ENCODE assay signal across 32 cellular contexts in the genomic region with DNA sequence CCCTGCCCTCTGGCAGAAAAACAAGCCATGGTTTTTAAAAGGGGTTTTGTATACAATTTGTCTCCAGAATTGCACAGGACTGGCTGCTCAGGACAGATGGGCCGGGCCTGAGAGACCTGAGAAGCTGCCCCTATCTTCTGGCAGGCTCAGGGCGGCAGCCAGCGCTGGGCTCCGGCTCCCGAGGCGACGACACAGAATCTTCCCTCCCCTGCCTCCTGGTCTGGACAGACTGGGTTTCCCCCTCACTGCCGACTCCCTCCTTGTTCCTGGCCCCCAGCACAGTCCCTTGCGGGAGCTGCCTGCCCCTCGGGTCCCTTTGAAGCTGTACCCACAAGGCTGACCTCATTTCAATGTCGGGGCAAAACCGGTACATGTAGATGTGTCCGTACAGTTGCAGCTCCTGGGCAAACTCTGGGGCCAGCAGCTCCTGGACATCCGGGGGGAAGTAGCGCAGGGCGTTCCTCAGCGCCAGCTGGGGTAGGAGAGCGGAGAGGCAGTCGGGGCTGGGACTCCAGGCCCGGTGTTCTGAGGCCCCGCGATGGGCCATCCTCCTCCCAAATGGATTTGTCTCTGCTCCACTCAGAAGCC. TPM values are rescaled to one million over a fixed set of nuclear protein-coding genes. Genes with fewer than 3 reads are reported as not detected.
DNase-seq lines count a peak whose midpoint lies in the region; ATAC-seq and TF ChIP-seq lines count a peak whose summit lies in the region.
"Had no signal": no experiment of that assay in that cellular context is flagged by ENCODE, and none has a peak within 500 bp of the region (broad histone marks: within the 10 kb centered on the region; RNA-seq: fewer than 3 reads in every experiment).

No MANE protein-coding gene starts in this region.

- no peak for TF ChIP-seq CTCF in natural killer cell (IDR thresholded peaks at IDR 0.05)
- no peak for TF ChIP-seq CTCF in hepatocyte (IDR thresholded peaks at IDR 0.05; ENCODE audit: poor library complexity)
- no peak for TF ChIP-seq CTCF in GM13976 (IDR thresholded peaks at IDR 0.05; ENCODE audit: borderline replicate concordance, control extremely low read depth, extremely low read depth, insufficient read depth, missing control alignments)

- H3K9me3 Mint-ChIP-seq in natural killer cell treated with Interleukin-12 subunit alpha and Interleukin-12 subunit beta and Interleukin-15 and Interleukin-18, amount 100 ng/mL, for 72 hours: no peaks in the 10 kb centered on the region
- H3K9me3 Mint-ChIP-seq in natural killer cell: no peaks in the 10 kb centered on the region
- H3K9me3 Mint-ChIP-seq: activated naive CD4-positive, alpha-beta T cell treated with anti-CD3 and anti-CD28 coated beads, Interleukin-2, amount 50 U/mL, for 72 hours; activated T-helper 2 cell treated with anti-CD3 and anti-CD28 coated beads, Interferon-gamma antibody, Interleukin-2, Interleukin-4, amounts not matched to agents 10 μg/mL and 5 μg/mL and 100 μg/mL, durations not matched to agents 14 hours and 24 hours and 36 hours; nephron progenitor cell; stimulated activated naive CD8-positive, alpha-beta T cell treated with anti-CD3 and anti-CD28 coated beads, Interleukin-15, amount 100 ng/mL, for 72 hours had no signal

- H4K20me1 ChIP-seq in hepatocyte (ENCODE audit: insufficient read depth, poor library complexity, severe bottlenecking): no peaks in the 10 kb centered on the region

- H3K79me2 ChIP-seq in hepatocyte: no peaks in the 10 kb centered on the region

- H3K4me1 ChIP-seq in hepatocyte (ENCODE audit: insufficient read depth) (no peaks in the 10 kb centered on the region), SJCRH30 (peaks cover 9% of the 10 kb centered on the region; the same call in 1 of the 2 replicates)
- H3K4me1 ChIP-seq: vagina had no signal

- no peak overlapping the region for H2AFZ ChIP-seq in hepatocyte
- H2AFZ ChIP-seq: PC-9 had no signal

- no peak overlapping the region for H3K27ac Mint-ChIP-seq in natural killer cell treated with Interleukin-12 subunit alpha and Interleukin-12 subunit beta and Interleukin-15 and Interleukin-18, amount 100 ng/mL, for 72 hours
- no peak overlapping the region for H3K27ac Mint-ChIP-seq in natural killer cell
- H3K27ac Mint-ChIP-seq: activated T-helper 2 cell treated with anti-CD3 and anti-CD28 coated beads, Interferon-gamma antibody, Interleukin-2, Interleukin-4, amounts not matched to agents 10 μg/mL and 5 μg/mL and 100 μg/mL, durations not matched to agents 14 hours and 24 hours and 36 hours; nephron progenitor cell; stimulated activated naive CD8-positive, alpha-beta T cell treated with anti-CD3 and anti-CD28 coated beads, Interleukin-15, amount 100 ng/mL, for 72 hours had no signal

- no peaks in the 10 kb centered on the region for H3K36me3 Mint-ChIP-seq in natural killer cell treated with Interleukin-12 subunit alpha and Interleukin-12 subunit beta and Interleukin-15 and Interleukin-18, amount 100 ng/mL, for 72 hours
- no peaks in the 10 kb centered on the region for H3K36me3 Mint-ChIP-seq in natural killer cell
- H3K36me3 Mint-ChIP-seq: activated naive CD4-positive, alpha-beta T cell treated with anti-CD3 and anti-CD28 coated beads, Interleukin-2, amount 50 U/mL, for 72 hours had no signal

- DNase-seq in natural killer cell treated with Interleukin-12 subunit alpha and Interleukin-12 subunit beta and Interleukin-15 and Interleukin-18, amount 100 ng/mL, for 72 hours (ENCODE audit: low spot score): no peak
- DNase-seq in natural killer cell (no peak), hepatocyte (ENCODE audit: low spot score) (no peak), posterior vena cava (ENCODE audit: low spot score) (peak; percentile 67), NCI-H2196 treated with DMSO at 0.1 percent for 48 hours (lab: John Stamatoyannopoulos, UW; ENCODE audit: unreplicated experiment) (no peak), GM13976 (ENCODE audit: low spot score) (no peak), SJCRH30 (no peak)
- DNase-seq: activated CD4-positive, alpha-beta T cell treated with anti-CD3 and anti-CD28 coated beads for 4 hours; anterior cingulate cortex; effector CD8-positive, alpha-beta T cell; Karpas-422; NCI-H1436 treated with DMSO at 0.1 percent for 48 hours; NCI-H345; nephron progenitor cell; stimulated activated CD8-positive, alpha-beta memory T cell treated with anti-CD3 and anti-CD28 coated beads, Interleukin-4, amount 100 ng/mL, for 48 hours; stimulated activated naive CD8-positive, alpha-beta T cell treated with anti-CD3 and anti-CD28 coated beads, Interleukin-15, amount 100 ng/mL, for 72 hours; SW 1271; T-helper 9 cell; WERI-Rb-1 had no signal

- H3K27ac ChIP-seq in hepatocyte: peak overlapping the region; percentile 9
- H3K27ac ChIP-seq in SJCRH30: no peak overlapping the region
- H3K27ac ChIP-seq: BLaER1 treated with 17β-estradiol and CSF1 and Interleukin-3, amounts not matched to agents 10 nM and 100 nM; ovary; PC-9; vagina; WERI-Rb-1 had no signal

- in situ Hi-C loops in GM13976 (cut with MboI; ENCODE audit: low sequenced_read_pairs, unreplicated experiment): no loop called here

- H3K36me3 ChIP-seq in hepatocyte (replicated peaks; ENCODE audit: insufficient read depth, low read depth): no peaks in the 10 kb centered on the region
- H3K36me3 ChIP-seq in SJCRH30: no peaks in the 10 kb centered on the region
- H3K36me3 ChIP-seq: BLaER1 treated with 17β-estradiol and CSF1 and Interleukin-3, amounts not matched to agents 10 nM and 100 nM; ovary; vagina; WERI-Rb-1 had no signal

- ATAC-seq in natural killer cell treated with Interleukin-12 subunit alpha and Interleukin-12 subunit beta and Interleukin-15 and Interleukin-18, amount 100 ng/mL, for 72 hours: peak; percentile 13 to 21
- no peak for ATAC-seq in natural killer cell
- ATAC-seq: activated naive CD4-positive, alpha-beta T cell treated with anti-CD3 and anti-CD28 coated beads, Interleukin-2, amount 50 U/mL, for 72 hours; HCT116; mucosa of descending colon; stimulated activated naive CD8-positive, alpha-beta T cell treated with anti-CD3 and anti-CD28 coated beads, Interleukin-15, amount 100 ng/mL, for 72 hours had no signal

- H3K4me1 Mint-ChIP-seq in natural killer cell treated with Interleukin-12 subunit alpha and Interleukin-12 subunit beta and Interleukin-15 and Interleukin-18, amount 100 ng/mL, for 72 hours (ENCODE audit: low read depth in 2 of 2): no peaks in the 10 kb centered on the region
- no peaks in the 10 kb centered on the region for H3K4me1 Mint-ChIP-seq in natural killer cell
- H3K4me1 Mint-ChIP-seq: stimulated activated naive CD8-positive, alpha-beta T cell treated with anti-CD3 and anti-CD28 coated beads, Interleukin-15, amount 100 ng/mL, for 72 hours had no signal

- no peak overlapping the region for H3K4me3 Mint-ChIP-seq in natural killer cell treated with Interleukin-12 subunit alpha and Interleukin-12 subunit beta and Interleukin-15 and Interleukin-18, amount 100 ng/mL, for 72 hours
- H3K4me3 Mint-ChIP-seq in natural killer cell: no peak overlapping the region
- H3K4me3 Mint-ChIP-seq: nephron progenitor cell; stimulated activated naive CD8-positive, alpha-beta T cell treated with anti-CD3 and anti-CD28 coated beads, Interleukin-15, amount 100 ng/mL, for 72 hours had no signal

- no peaks in the 10 kb centered on the region for H3K9me2 ChIP-seq in hepatocyte (replicated peaks; ENCODE audit: insufficient read depth)

- H3K27me3 ChIP-seq in hepatocyte (no peaks in the 10 kb centered on the region), SJCRH30 (no peaks in the 10 kb centered on the region)
- H3K27me3 ChIP-seq: BLaER1 treated with 17β-estradiol and CSF1 and Interleukin-3, amounts not matched to agents 10 nM and 100 nM; ovary; vagina had no signal

- no peaks in the 10 kb centered on the region for H3K9me3 ChIP-seq in hepatocyte (ENCODE audit: low read depth)
- no peaks in the 10 kb centered on the region for H3K9me3 ChIP-seq in SJCRH30 (replicated peaks)
- H3K9me3 ChIP-seq: BLaER1 treated with 17β-estradiol and CSF1 and Interleukin-3, amounts not matched to agents 10 nM and 100 nM; mucosa of descending colon; ovary; vagina had no signal

- 80% methylated on average over 22 of the region's 22 CpGs for WGBS in hepatocyte (ENCODE audit: low lambda C conversion rate, missing lambda C conversion rate)

- intact Hi-C loops in natural killer cell (cut with micrococcal nuclease) (no loop called here), posterior vena cava (cut with DNase I) (no loop called here)

- H3K4me2 ChIP-seq in hepatocyte: no peak overlapping the region
- H3K4me2 ChIP-seq: PC-9 had no signal

- H3K27me3 Mint-ChIP-seq in natural killer cell treated with Interleukin-12 subunit alpha and Interleukin-12 subunit beta and Interleukin-15 and Interleukin-18, amount 100 ng/mL, for 72 hours: peaks cover 0 to 3% of the 10 kb centered on the region in 2 donors
- peaks cover 0 to 3% of the 10 kb centered on the region in 2 donors for H3K27me3 Mint-ChIP-seq in natural killer cell (ENCODE audit: low read depth in 2 of 2)
- H3K27me3 Mint-ChIP-seq: stimulated activated naive CD8-positive, alpha-beta T cell treated with anti-CD3 and anti-CD28 coated beads, Interleukin-15, amount 100 ng/mL, for 72 hours had no signal

- H3K4me3 ChIP-seq in hepatocyte: no peak overlapping the region
- H3K4me3 ChIP-seq in SJCRH30: no peak overlapping the region
- H3K4me3 ChIP-seq: BLaER1 treated with 17β-estradiol and CSF1 and Interleukin-3, amounts not matched to agents 10 nM and 100 nM; lung; mucosa of descending colon; ovary; PC-9; vagina had no signal

RNA-seq across cellular contexts. Expression of a gene that starts 7.2 kb away (rescaled TPM):
- total RNA-seq in natural killer cell treated with Interleukin-12 subunit alpha and Interleukin-12 subunit beta and Interleukin-15 and Interleukin-18, amount 100 ng/mL, for 72 hours: not detected
- not detected for total RNA-seq in natural killer cell
- total RNA-seq in hepatocyte: 2.2 and 4.2 TPM in 2 replicates
- 1.5 and 2.3 TPM in 2 replicates for polyA plus RNA-seq in hepatocyte
- not detected for total RNA-seq in posterior vena cava
- total RNA-seq in SJCRH30 (2014; rRNA removed; shearing (Covaris generic)): not detected in 2 replicates
- total RNA-seq: activated naive CD4-positive, alpha-beta T cell treated with anti-CD3 and anti-CD28 coated beads, Interleukin-2, amount 50 U/mL, for 72 hours; activated T-helper 2 cell treated with anti-CD3 and anti-CD28 coated beads, Interferon-gamma antibody, Interleukin-2, Interleukin-4, amounts not matched to agents 10 μg/mL and 5 μg/mL and 100 μg/mL, durations not matched to agents 14 hours and 24 hours and 36 hours; bronchial epithelial cell; G401; glomerular endothelial cell; mucosa of descending colon; PC-9; vagina had no signal
- polyA plus RNA-seq: AG04450 had no signal

RNA-seq across cellular contexts. Expression of a gene that starts 13.5 kb away (rescaled TPM):
- under 1 TPM in 1 of 2 donors, not detected in 1; 0.98 TPM for total RNA-seq in natural killer cell treated with Interleukin-12 subunit alpha and Interleukin-12 subunit beta and Interleukin-15 and Interleukin-18, amount 100 ng/mL, for 72 hours
- total RNA-seq in natural killer cell (under 1 TPM in 2 of 3 donors, not detected in 1; 0.19 to 0.20 TPM), hepatocyte (31.5 and 36.0 TPM in 2 replicates), posterior vena cava (under 1 TPM; 0.86 to 0.88 TPM)
- polyA plus RNA-seq in hepatocyte: 50.2 and 54.6 TPM in 2 replicates
- total RNA-seq in SJCRH30 (2014; rRNA removed; shearing (Covaris generic)): not detected in 2 replicates
- total RNA-seq: activated naive CD4-positive, alpha-beta T cell treated with anti-CD3 and anti-CD28 coated beads, Interleukin-2, amount 50 U/mL, for 72 hours; activated T-helper 2 cell treated with anti-CD3 and anti-CD28 coated beads, Interferon-gamma antibody, Interleukin-2, Interleukin-4, amounts not matched to agents 10 μg/mL and 5 μg/mL and 100 μg/mL, durations not matched to agents 14 hours and 24 hours and 36 hours; bronchial epithelial cell; glomerular endothelial cell had no signal
- polyA plus RNA-seq: AG04450 had no signal

RNA-seq across cellular contexts. Expression of a gene that starts 34.7 kb away (rescaled TPM):
- 10 to 100 TPM; 34.3 to 49.2 TPM for total RNA-seq in natural killer cell treated with Interleukin-12 subunit alpha and Interleukin-12 subunit beta and Interleukin-15 and Interleukin-18, amount 100 ng/mL, for 72 hours
- total RNA-seq in natural killer cell (10 to 100 TPM; 56.1 to 70.2 (median 68.4) TPM), hepatocyte (21.0 and 25.0 TPM in 2 replicates), posterior vena cava (10 to 100 TPM; 26.8 to 26.9 TPM)
- polyA plus RNA-seq in hepatocyte: 22.9 and 24.1 TPM in 2 replicates
- 15.9 and 17.2 TPM in 2 replicates for total RNA-seq in SJCRH30 (2014; rRNA removed; shearing (Covaris generic))

RNA-seq across cellular contexts. Expression of a gene that starts 48.3 kb away (rescaled TPM):
- total RNA-seq in natural killer cell treated with Interleukin-12 subunit alpha and Interleukin-12 subunit beta and Interleukin-15 and Interleukin-18, amount 100 ng/mL, for 72 hours: not detected
- total RNA-seq in natural killer cell (not detected), hepatocyte (not detected in 2 replicates), posterior vena cava (not detected)
- polyA plus RNA-seq in hepatocyte: 0.19 TPM in 1 of 2 replicates, not detected in the other
- not detected in 2 replicates for total RNA-seq in SJCRH30 (2014; rRNA removed; shearing (Covaris generic))
- total RNA-seq: activated naive CD4-positive, alpha-beta T cell treated with anti-CD3 and anti-CD28 coated beads, Interleukin-2, amount 50 U/mL, for 72 hours; activated T-helper 2 cell treated with anti-CD3 and anti-CD28 coated beads, Interferon-gamma antibody, Interleukin-2, Interleukin-4, amounts not matched to agents 10 μg/mL and 5 μg/mL and 100 μg/mL, durations not matched to agents 14 hours and 24 hours and 36 hours; bronchial epithelial cell; G401; glomerular endothelial cell; mucosa of descending colon; PC-9; vagina had no signal
- polyA plus RNA-seq: AG04450, lung had no signal

Comparison
In these comparisons a context has a peak if more than half of its experiments do, and no peak if none do; other contexts are left out.
1. ATAC-seq: peak in natural killer cell treated with Interleukin-12 subunit alpha and Interleukin-12 subunit beta and Interleukin-15 and Interleukin-18, amount 100 ng/mL, for 72 hours (2 of 2); none in natural killer cell (0 of 3).
2. RNA of a gene that starts 13.5 kb away (total RNA-seq): 31.5 to 36.0 TPM in hepatocyte; 0.98 TPM in natural killer cell treated with Interleukin-12 subunit alpha and Interleukin-12 subunit beta and Interleukin-15 and Interleukin-18, amount 100 ng/mL, for 72 hours, 0.86 to 0.88 TPM in posterior vena cava, 0.19 to 0.20 TPM in natural killer cell and not detected in SJCRH30; every median in the first group is over 10 times any median in the second.